ENCODE assay signal across 8 cellular contexts in the genomic region with DNA sequence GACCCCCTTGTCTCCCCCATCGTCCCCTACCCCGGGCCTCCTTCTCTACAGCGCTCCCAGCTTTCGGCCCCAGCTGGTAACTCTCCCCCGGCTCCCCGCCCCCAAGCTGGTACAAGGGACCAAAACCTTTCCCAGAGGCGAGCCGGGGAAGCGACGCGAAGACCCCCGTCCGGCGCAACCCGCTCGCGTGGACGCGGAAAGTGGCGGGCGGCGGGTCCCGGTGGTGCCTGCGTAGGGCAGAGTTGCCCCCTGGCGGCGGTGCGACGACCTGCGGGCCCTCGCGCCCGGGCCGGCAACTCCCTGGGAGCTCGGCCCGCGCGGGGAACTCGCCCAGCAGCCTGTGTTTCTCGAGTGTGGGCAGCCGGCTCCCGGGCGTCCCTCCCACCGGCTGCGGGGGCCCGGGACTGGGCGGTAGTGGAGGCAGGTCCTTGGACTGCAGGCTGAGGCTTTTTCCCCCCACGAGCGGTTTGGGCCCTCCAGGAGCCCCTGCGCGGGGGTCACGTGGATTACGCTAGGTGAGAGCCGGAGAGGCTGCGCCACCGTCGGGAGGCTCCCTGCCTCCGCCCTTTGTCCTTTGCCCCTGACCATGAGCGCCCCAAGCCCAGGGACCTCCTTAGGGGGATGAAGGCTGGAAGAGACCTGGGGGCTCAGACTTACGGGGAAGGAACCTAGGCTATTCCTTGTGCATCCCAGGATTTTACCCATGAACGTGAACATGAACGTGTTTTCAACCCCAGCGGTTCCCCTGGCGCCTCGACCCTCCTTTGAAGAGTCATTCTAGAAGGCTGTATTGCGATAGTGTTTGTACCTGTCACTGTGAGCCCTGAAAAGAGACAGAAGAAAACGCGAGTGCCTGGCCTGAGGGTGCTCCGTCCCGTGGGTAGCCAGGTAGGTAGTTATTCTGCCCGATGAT. TPM values are rescaled to one million over a fixed set of nuclear protein-coding genes. Genes with fewer than 3 reads are reported as not detected.
A peak's percentile ranks its signal among the peaks of the same experiment; 100 is the strongest.
DNase-seq lines count a peak whose midpoint lies in the region; ATAC-seq and TF ChIP-seq lines count a peak whose summit lies in the region.

No MANE protein-coding gene starts in this region.

- no peak overlapping the region for H3K9ac ChIP-seq in HUES64 (ENCODE audit: low read depth, low read length)

- TF ChIP-seq CTCF in activated B cell treated with CpG ODN at 0.5 μM for 24 hours (IDR thresholded peaks at IDR 0.05) (no peak), right lobe of liver (IDR thresholded peaks at IDR 0.05) (peak; percentile 60 to 86 (median 72))

- H3K4me1 Mint-ChIP-seq in activated B cell treated with CpG ODN at 0.5 μM for 24 hours = peaks cover 16% of the 10 kb centered on the region

- H3K9me3 Mint-ChIP-seq in activated B cell treated with CpG ODN at 0.5 μM for 24 hours = peaks cover 11% of the 10 kb centered on the region

- H3K4me3 ChIP-seq in HUES64 (ENCODE audit: low read length) (peak overlapping the region; percentile 48), right lobe of liver (no peak overlapping the region)

- WGBS in HUES64 = 3% methylated on average over 70 of the region's 70 CpGs
- WGBS in right lobe of liver (ENCODE audit: insufficient coverage, low coverage, low lambda C conversion rate, missing lambda C conversion rate) = 5% methylated on average over 34 of the region's 70 CpGs

- TF ChIP-seq POLR2A in right lobe of liver (IDR thresholded peaks at IDR 0.05) = no peak

- H3K27ac ChIP-seq in HUES64 (ENCODE audit: low read depth, low read length) (no peak overlapping the region), right lobe of liver (no peak overlapping the region)

- no peaks in the 10 kb centered on the region for H3K36me3 Mint-ChIP-seq in activated B cell treated with CpG ODN at 0.5 μM for 24 hours (ENCODE audit: low read depth)

- H3K4me1 ChIP-seq in HUES64 (ENCODE audit: insufficient read depth, low read length) (peaks cover 4% of the 10 kb centered on the region), right lobe of liver (peaks cover 0 to 9% (median 3%) of the 10 kb centered on the region in 4 donors)

- POLR2A ChIA-PET in activated B cell treated with CpG ODN at 0.5 μM for 24 hours (lab: Charles Lee) = no interaction called here

- H3K4me3 Mint-ChIP-seq in activated B cell treated with CpG ODN at 0.5 μM for 24 hours = no peak overlapping the region

- CTCF ChIA-PET in activated B cell treated with CpG ODN at 0.5 μM for 24 hours (lab: Charles Lee) = interaction anchor here (0.7 kb wide), 1 partner anchor 80 kb away, joined by 3 read pairs; no protein-coding TSS in a partner anchor

- intact Hi-C loops in activated B cell treated with CpG ODN at 0.5 μM for 24 hours (cut with micrococcal nuclease) = loop anchor here (2.0 to 10.0 kb wide), 3 partner anchors 153 to 367 kb away; no protein-coding TSS in a partner anchor
- intact Hi-C loops in right lobe of liver (cut with DNase I) = no loop called here

- H3K27me3 ChIP-seq in HUES64 (ENCODE audit: insufficient read depth, low read length) (peaks cover 75% of the 10 kb centered on the region), right lobe of liver (peaks cover 20 to 49% of the 10 kb centered on the region in 2 donors)

- ATAC-seq in activated B cell treated with CpG ODN at 0.5 μM for 24 hours (ENCODE audit: low read depth) = no peak
- ATAC-seq in right lobe of liver = peak; percentile 79 to 84 (median 81)
- ATAC-seq in GM18870 (IDR thresholded peaks at IDR 0.05; ENCODE audit: unreplicated experiment) = no peak
- no peak for ATAC-seq in HG02885 (IDR thresholded peaks at IDR 0.05; ENCODE audit: poor library complexity, unreplicated experiment)

- DNase-seq in D341Med (ENCODE audit: low spot score) (peak; percentile 86), activated B cell treated with CpG ODN at 0.5 μM for 24 hours (peak; percentile 31), right lobe of liver (peak in 2 of 3 donors; percentile 71 to 74)
- DNase-seq in central memory CD4-positive, alpha-beta T cell = peak; percentile 63
- peak; percentile 34 for DNase-seq in stimulated activated CD8-positive, alpha-beta memory T cell treated with anti-CD3 and anti-CD28 coated beads, Interleukin-15, amount 100 ng/mL, for 1 hour (ENCODE audit: low read depth)

- no peak overlapping the region for H3K27ac Mint-ChIP-seq in activated B cell treated with CpG ODN at 0.5 μM for 24 hours

- peaks cover 63% of the 10 kb centered on the region for H3K27me3 Mint-ChIP-seq in activated B cell treated with CpG ODN at 0.5 μM for 24 hours

- no peaks in the 10 kb centered on the region for H3K36me3 ChIP-seq in HUES64 (ENCODE audit: insufficient read depth, low read length)
- no peaks in the 10 kb centered on the region for H3K36me3 ChIP-seq in right lobe of liver

- H3K9me3 ChIP-seq in HUES64 (ENCODE audit: insufficient read depth, low read depth, low read length) = no peaks in the 10 kb centered on the region
- no peaks in the 10 kb centered on the region for H3K9me3 ChIP-seq in right lobe of liver

RNA-seq across cellular contexts. Expression of gene FOXD1, which starts 2.9 kb away (rescaled TPM):
- 0.60 TPM for polyA plus RNA-seq in HUES64 (2013, experiment 1 of 2)
- 1.3 TPM for polyA plus RNA-seq in HUES64 (2013, experiment 2 of 2)
- total RNA-seq in activated B cell treated with CpG ODN at 0.5 μM for 24 hours (0.09 and 0.10 TPM in 2 replicates), right lobe of liver (not detected)

RNA-seq across cellular contexts. Expression of gene BTF3, which starts 46.8 kb away (rescaled TPM):
- polyA plus RNA-seq in HUES64 (2013, experiment 1 of 2) = 759 TPM
- polyA plus RNA-seq in HUES64 (2013, experiment 2 of 2) = 803 TPM
- total RNA-seq in activated B cell treated with CpG ODN at 0.5 μM for 24 hours = 753 and 798 TPM in 2 replicates
- 100 to 1,000 TPM; 157 to 250 (median 198) TPM for total RNA-seq in right lobe of liver

Comparison
In these comparisons a context has a peak if more than half of its experiments do, and no peak if none do; other contexts are left out.
1. DNase-seq: peak in every context shown above with its lines; median percentile 86 in D341Med; 72 in right lobe of liver; 63 in central memory CD4-positive, alpha-beta T cell; 34 in stimulated activated CD8-positive, alpha-beta memory T cell treated with anti-CD3 and anti-CD28 coated beads, Interleukin-15, amount 100 ng/mL, for 1 hour; 31 in activated B cell treated with CpG ODN at 0.5 μM for 24 hours.
2. ATAC-seq: peak in right lobe of liver (4 of 4); none in activated B cell treated with CpG ODN at 0.5 μM for 24 hours (single experiment), GM18870 (single experiment) and HG02885 (single experiment).